ENCODE assay signal across 8 cellular contexts in genomic region chr6:1611322-1611571, GRCh38. TPM values are rescaled to one million over a fixed set of nuclear protein-coding genes. Genes with fewer than 3 reads are reported as not detected.
DNase-seq lines count a peak whose midpoint lies in the region; ATAC-seq and TF ChIP-seq lines count a peak whose summit lies in the region.

No MANE protein-coding gene starts in this region.

- H2AK5ac ChIP-seq in mesendoderm (ENCODE audit: low read length): no peak overlapping the region

- peak overlapping the region; percentile 32 for H3K9ac ChIP-seq in mesendoderm (ENCODE audit: low read length)

- ATAC-seq in HG03460 (IDR thresholded peaks at IDR 0.05; ENCODE audit: unreplicated experiment): no peak

- H3K36me3 ChIP-seq in H7 (replicated peaks; ENCODE audit: control insufficient read depth, insufficient read depth, low read length) (no peaks in the 10 kb centered on the region), mesendoderm (ENCODE audit: control insufficient read depth, insufficient read depth, low read length) (no peaks in the 10 kb centered on the region)

- H2BK15ac ChIP-seq in mesendoderm (replicated peaks; ENCODE audit: low read depth): no peak overlapping the region

- no peaks in the 10 kb centered on the region for H3K79me1 ChIP-seq in mesendoderm (ENCODE audit: low read length)

- no peak overlapping the region for H3K4ac ChIP-seq in mesendoderm (ENCODE audit: low read depth, low read length)

- H4K5ac ChIP-seq in mesendoderm (ENCODE audit: low read length): no peak overlapping the region

- no peak overlapping the region for H3K23ac ChIP-seq in mesendoderm (ENCODE audit: low read length)

- in situ Hi-C loops in astrocyte of the spinal cord (cut with HindIII; ENCODE audit: low sequenced_read_pairs): no loop called here

- H3K56ac ChIP-seq in mesendoderm (ENCODE audit: low read length): no peak overlapping the region

- TF ChIP-seq CTCF in astrocyte of the spinal cord (IDR thresholded peaks at IDR 0.05; ENCODE audit: low read depth, low read length): peak; percentile 2

- no peak overlapping the region for H3K18ac ChIP-seq in mesendoderm (ENCODE audit: low read length)

- H3K79me2 ChIP-seq in mesendoderm (ENCODE audit: control insufficient read depth, insufficient read depth, low read length): no peaks in the 10 kb centered on the region

- peaks cover 6% of the 10 kb centered on the region for H3K4me1 ChIP-seq in mesendoderm (ENCODE audit: control insufficient read depth, low read depth, low read length)

- peak; percentile 81 for DNase-seq in AG08396 (ENCODE audit: low spot score)
- DNase-seq in H7: peak; percentile 93
- no peak for DNase-seq in astrocyte of the spinal cord (ENCODE audit: low read depth, low spot score)
- no peak for DNase-seq in mesendoderm
- DNase-seq in NCI-H510A (lab: John Stamatoyannopoulos, UW): no peak
- no peak for DNase-seq in NAMALWA (ENCODE audit: low spot score)
- no peak for DNase-seq in stimulated activated naive CD4-positive, alpha-beta T cell treated with Interleukin-2 at 50 U/mL for 16 hours (lab: John Stamatoyannopoulos, UW)

- no peak overlapping the region for H2BK120ac ChIP-seq in mesendoderm (ENCODE audit: low read depth, low read length)

- H3K4me3 ChIP-seq in H7 (ENCODE audit: insufficient read depth, low read depth, low read length): peak overlapping the region; percentile 22; the same call in 1 of the 2 replicates
- H3K4me3 ChIP-seq in astrocyte of the spinal cord (ENCODE audit: low read depth, low read length): peak overlapping the region; percentile 57
- no peak overlapping the region for H3K4me3 ChIP-seq in mesendoderm (ENCODE audit: low read length)

- H2BK5ac ChIP-seq in mesendoderm (ENCODE audit: low read length): no peak overlapping the region

- no peak overlapping the region for H3K27ac ChIP-seq in mesendoderm (ENCODE audit: low read depth, low read length)

- H4K8ac ChIP-seq in mesendoderm (ENCODE audit: low read depth, low read length): no peak overlapping the region

- H3K27me3 ChIP-seq in H7 (ENCODE audit: control insufficient read depth, insufficient read depth, low read length) (peaks cover 89% of the 10 kb centered on the region), mesendoderm (ENCODE audit: insufficient read depth, low read length, poor library complexity) (peaks cover 36% of the 10 kb centered on the region)

- no CpG with 5 or more reads among the region's 38 CpGs for WGBS in mesendoderm (ENCODE audit: extremely low coverage, insufficient coverage, low lambda C conversion rate)

- no peak overlapping the region for H3K4me2 ChIP-seq in mesendoderm (ENCODE audit: low read length)

RNA-seq across cellular contexts. Expression of gene FOXC1, which starts 1.5 kb away (rescaled TPM):
- 3.7 and 6.8 TPM in 2 replicates for total RNA-seq in H7 (2014; rRNA removed; shearing (Covaris generic))
- 1.1 TPM for polyA plus RNA-seq in mesendoderm (2013, experiment 1 of 2)
- 1.1 TPM for polyA plus RNA-seq in mesendoderm (2013, experiment 2 of 2)

Comparison
In these comparisons a context has a peak if more than half of its experiments do, and no peak if none do; other contexts are left out.
1. DNase-seq: peak in AG08396 (single experiment) and H7 (single experiment); none in astrocyte of the spinal cord (single experiment), mesendoderm (single experiment), NCI-H510A (single experiment), NAMALWA (single experiment) and stimulated activated naive CD4-positive, alpha-beta T cell treated with Interleukin-2 at 50 U/mL for 16 hours (single experiment).